Comparison of ENCODE assay signal across 23 cellular contexts in genomic region chr9:38384990-38385848, GRCh38. TPM values are rescaled to one million over a fixed set of nuclear protein-coding genes. Genes with fewer than 3 reads are reported as not detected.
DNase-seq lines count a peak whose midpoint lies in the region; ATAC-seq and TF ChIP-seq lines count a peak whose summit lies in the region.
"Had no signal": no experiment of that assay in that cellular context is flagged by ENCODE, and none has a peak within 500 bp of the region (broad histone marks: within the 10 kb centered on the region; RNA-seq: fewer than 3 reads in every experiment).

No MANE protein-coding gene starts in this region.

- H3K4me2 ChIP-seq in GM23338 = no peak overlapping the region

- no peaks in the 10 kb centered on the region for H3K79me2 ChIP-seq in GM23338 (replicated peaks; ENCODE audit: insufficient read depth)

- H3K4me1 Mint-ChIP-seq in GM23338 = peaks cover 14% of the 10 kb centered on the region
- H3K4me1 Mint-ChIP-seq in brain = peaks cover 66% of the 10 kb centered on the region
- no peaks in the 10 kb centered on the region for H3K4me1 Mint-ChIP-seq in stimulated activated memory B cell treated with anti-CD40 and anti-IgM and Interleukin-4, amounts not matched to agents 10 μg/mL and 1 μg/mL and 100 μg/mL, for 72 hours
- H3K4me1 Mint-ChIP-seq: activated B cell treated with CpG ODN at 0.5 μM for 24 hours; CD4-positive, alpha-beta memory T cell; central memory CD8-positive, alpha-beta T cell; stimulated activated effector memory CD8-positive, alpha-beta T cell treated with anti-CD3 and anti-CD28 coated beads, Interleukin-12 subunit alpha, Interleukin-12 subunit beta, amount 100 ng/mL, for 72 hours had no signal

- H3K36me3 Mint-ChIP-seq in GM23338 (ENCODE audit: low read depth) (peaks cover 15% of the 10 kb centered on the region), brain (no peaks in the 10 kb centered on the region)
- peaks cover 4% of the 10 kb centered on the region for H3K36me3 Mint-ChIP-seq in stimulated activated memory B cell treated with anti-CD40 and anti-IgM and Interleukin-4, amounts not matched to agents 10 μg/mL and 1 μg/mL and 100 μg/mL, for 72 hours
- H3K36me3 Mint-ChIP-seq: activated CD4-positive, alpha-beta memory T cell treated with anti-CD3 and anti-CD28 coated beads for 36 hours; CD4-positive, alpha-beta memory T cell; stimulated activated effector memory CD8-positive, alpha-beta T cell treated with anti-CD3 and anti-CD28 coated beads, Interleukin-12 subunit alpha, Interleukin-12 subunit beta, amount 100 ng/mL, for 72 hours had no signal

- WGBS in right lobe of liver (ENCODE audit: insufficient coverage, low coverage, low lambda C conversion rate, missing lambda C conversion rate) = 67% methylated on average over 3 of the region's 3 CpGs

- H3K4me3 ChIP-seq in GM23338 (no peak overlapping the region), right lobe of liver (no peak overlapping the region), dorsolateral prefrontal cortex (no peak overlapping the region)
- H3K4me3 ChIP-seq: left lung, mucosa of descending colon, ovary had no signal

- intact Hi-C loops in right lobe of liver (cut with DNase I) = no loop called here
- intact Hi-C loops in dorsolateral prefrontal cortex (cut with DNase I) = no loop called here

- H3K9me2 ChIP-seq in GM23338 (ENCODE audit: insufficient read depth) = no peaks in the 10 kb centered on the region

- ATAC-seq in GM23338 = no peak
- no peak for ATAC-seq in right lobe of liver
- no peak for ATAC-seq in stimulated activated memory B cell treated with anti-CD40 and anti-IgM and Interleukin-4, amounts not matched to agents 10 μg/mL and 1 μg/mL and 100 μg/mL, for 72 hours
- ATAC-seq: left lung; stimulated activated effector memory CD8-positive, alpha-beta T cell treated with anti-CD3 and anti-CD28 coated beads, Interleukin-12 subunit alpha, Interleukin-12 subunit beta, amount 100 ng/mL, for 72 hours had no signal

- H3K27me3 ChIP-seq in GM23338 (ENCODE audit: insufficient read depth) (no peaks in the 10 kb centered on the region), right lobe of liver (no peaks in the 10 kb centered on the region), dorsolateral prefrontal cortex (no peaks in the 10 kb centered on the region)
- H3K27me3 ChIP-seq: left lung, ovary had no signal

- H3K4me1 ChIP-seq in GM23338 (ENCODE audit: insufficient read depth) = peaks cover 14% of the 10 kb centered on the region
- peaks cover 0 to 67% (median 45%) of the 10 kb centered on the region in 4 donors for H3K4me1 ChIP-seq in right lobe of liver
- H3K4me1 ChIP-seq: left lung had no signal

- no peak overlapping the region for H2AFZ ChIP-seq in GM23338

- TF ChIP-seq CTCF in GM23338 (conservative IDR thresholded peaks at IDR 0.05; ENCODE audit: low read depth in 2 of 2) (no peak), brain (conservative IDR thresholded peaks at IDR 0.05) (no peak), right lobe of liver (IDR thresholded peaks at IDR 0.05) (no peak), dorsolateral prefrontal cortex (IDR thresholded peaks at IDR 0.05 in 54 of 56, conservative IDR thresholded peaks at IDR 0.05 in 2 of 56; ENCODE audit: low read depth in 1 of 56, partially characterized antibody in 56 of 56) (no peak)

- peaks cover 0 to 5% (median 0%) of the 10 kb centered on the region in 4 donors for H3K9me3 ChIP-seq in right lobe of liver
- H3K9me3 ChIP-seq: left lung, mucosa of descending colon had no signal

- TF ChIP-seq POLR2A in right lobe of liver (IDR thresholded peaks at IDR 0.05) = no peak

- no peaks in the 10 kb centered on the region for H4K20me1 ChIP-seq in GM23338 (replicated peaks; ENCODE audit: insufficient read depth)

- H3K27ac Mint-ChIP-seq in GM23338 (no peak overlapping the region), brain (peak overlapping the region in 3 of 5 experiments; percentile 28 to 89 (median 33))
- no peak overlapping the region for H3K27ac Mint-ChIP-seq in stimulated activated memory B cell treated with anti-CD40 and anti-IgM and Interleukin-4, amounts not matched to agents 10 μg/mL and 1 μg/mL and 100 μg/mL, for 72 hours
- H3K27ac Mint-ChIP-seq: activated B cell treated with CpG ODN at 0.5 μM for 24 hours; activated CD4-positive, alpha-beta memory T cell treated with anti-CD3 and anti-CD28 coated beads for 36 hours; CD4-positive, alpha-beta memory T cell; stimulated activated effector memory CD8-positive, alpha-beta T cell treated with anti-CD3 and anti-CD28 coated beads, Interleukin-12 subunit alpha, Interleukin-12 subunit beta, amount 100 ng/mL, for 72 hours had no signal

- H3F3A ChIP-seq in GM23338 (replicated peaks; ENCODE audit: low read depth) = no peaks in the 10 kb centered on the region

- peaks cover 42% of the 10 kb centered on the region for H3K27me3 Mint-ChIP-seq in GM23338 (ENCODE audit: insufficient read depth, low read depth, poor library complexity)
- peaks cover 3% of the 10 kb centered on the region for H3K27me3 Mint-ChIP-seq in brain
- H3K27me3 Mint-ChIP-seq in stimulated activated memory B cell treated with anti-CD40 and anti-IgM and Interleukin-4, amounts not matched to agents 10 μg/mL and 1 μg/mL and 100 μg/mL, for 72 hours = peaks cover 16% of the 10 kb centered on the region

- H3K9me3 Mint-ChIP-seq in GM23338 (peaks cover 24% of the 10 kb centered on the region), brain (peaks cover 14 to 25% (median 19%) of the 10 kb centered on the region in 5 experiments)
- peaks cover 10% of the 10 kb centered on the region for H3K9me3 Mint-ChIP-seq in stimulated activated memory B cell treated with anti-CD40 and anti-IgM and Interleukin-4, amounts not matched to agents 10 μg/mL and 1 μg/mL and 100 μg/mL, for 72 hours
- H3K9me3 Mint-ChIP-seq: activated CD4-positive, alpha-beta memory T cell treated with anti-CD3 and anti-CD28 coated beads for 36 hours; central memory CD8-positive, alpha-beta T cell; stimulated activated effector memory CD8-positive, alpha-beta T cell treated with anti-CD3 and anti-CD28 coated beads, Interleukin-12 subunit alpha, Interleukin-12 subunit beta, amount 100 ng/mL, for 72 hours had no signal

- H3K27ac ChIP-seq in GM23338 (ENCODE audit: low read depth) (no peak overlapping the region), right lobe of liver (peak overlapping the region in 2 of 3 donors; percentile 48 to 79), dorsolateral prefrontal cortex (no peak overlapping the region)
- H3K27ac ChIP-seq: left lung, ovary had no signal

- DNase-seq in GM23338 (ENCODE audit: low spot score) (peak; percentile 22), right lobe of liver (no peak), renal cortical epithelial cell (ENCODE audit: low read depth) (peak; percentile 64), HT-29 (ENCODE audit: low spot score) (no peak), dorsolateral prefrontal cortex (no peak)
- no peak for DNase-seq in activated CD8-positive, alpha-beta memory T cell treated with anti-CD3 and anti-CD28 coated beads, Interleukin-2, amount 50 U/mL, for 48 hours
- DNase-seq: activated B cell treated with CpG ODN at 0.5 μM for 24 hours; activated CD4-positive, alpha-beta memory T cell treated with anti-CD3 and anti-CD28 coated beads for 36 hours; amniotic stem cell; CD4-positive, alpha-beta memory T cell; DND-41; effector CD8-positive, alpha-beta T cell; left lung; mucosa of descending colon; NCI-H1105 treated with DMSO at 0.1 percent for 48 hours; NCI-H2107; NCI-H524; ovary; T1000 had no signal

- H3K4me3 Mint-ChIP-seq in GM23338 = no peak overlapping the region
- no peak overlapping the region for H3K4me3 Mint-ChIP-seq in brain
- H3K4me3 Mint-ChIP-seq in stimulated activated memory B cell treated with anti-CD40 and anti-IgM and Interleukin-4, amounts not matched to agents 10 μg/mL and 1 μg/mL and 100 μg/mL, for 72 hours = no peak overlapping the region
- H3K4me3 Mint-ChIP-seq: activated B cell treated with CpG ODN at 0.5 μM for 24 hours; activated CD4-positive, alpha-beta memory T cell treated with anti-CD3 and anti-CD28 coated beads for 36 hours; CD4-positive, alpha-beta memory T cell; central memory CD8-positive, alpha-beta T cell; stimulated activated effector memory CD8-positive, alpha-beta T cell treated with anti-CD3 and anti-CD28 coated beads, Interleukin-12 subunit alpha, Interleukin-12 subunit beta, amount 100 ng/mL, for 72 hours had no signal

- H3K36me3 ChIP-seq in GM23338 (ENCODE audit: insufficient read depth) (no peaks in the 10 kb centered on the region), right lobe of liver (no peaks in the 10 kb centered on the region)
- H3K36me3 ChIP-seq: left lung, ovary had no signal

RNA-seq across cellular contexts. Expression of gene ALDH1B1, which starts 7.3 kb away (rescaled TPM):
- total RNA-seq in GM23338 (2014; rRNA removed; shearing (Covaris generic)) = 74.8 and 79.7 TPM in 2 replicates
- polyA plus RNA-seq in GM23338 (2016; fragmentation: Nextera tagmentation; extraction: Ambion mirVana) (35.5 and 37.5 TPM in 2 replicates), brain (ENCODE audit: insufficient read depth, low read depth, low replicate concordance) (19.7 TPM)
- total RNA-seq in right lobe of liver (100 to 1,000 TPM in 2 of 6 experiments, 10 to 100 TPM in 4; 61.6 to 179 (median 81.8) TPM), renal cortical epithelial cell (43.2 and 162 TPM in 2 replicates), dorsolateral prefrontal cortex (10 to 100 TPM in 49 of 120 experiments, 1 to 10 TPM in 71; 5.5 to 19.4 (median 9.7) TPM)
- total RNA-seq in HT-29 (2014; rRNA removed; shearing (Covaris generic)) = 16.0 and 21.6 TPM in 2 replicates

RNA-seq across cellular contexts. Expression of gene IGFBPL1, which starts 39.0 kb away (rescaled TPM):
- 75.6 and 78.5 TPM in 2 replicates for total RNA-seq in GM23338 (2014; rRNA removed; shearing (Covaris generic))
- polyA plus RNA-seq in GM23338 (2016; fragmentation: Nextera tagmentation; extraction: Ambion mirVana) (9.4 and 9.6 TPM in 2 replicates), brain (ENCODE audit: insufficient read depth, low read depth, low replicate concordance) (218 TPM)
- total RNA-seq in right lobe of liver (1 to 10 TPM in 2 of 6 experiments, under 1 TPM in 3, not detected in 1; 0.20 to 2.7 (median 0.44) TPM), renal cortical epithelial cell (0.65 and 3.6 TPM in 2 replicates), dorsolateral prefrontal cortex (1 to 10 TPM in 97 of 120 experiments, under 1 TPM in 21, not detected in 2; 0.45 to 4.4 (median 1.7) TPM)
- total RNA-seq in HT-29 (2014; rRNA removed; shearing (Covaris generic)) = not detected in 2 replicates
- total RNA-seq: activated B cell treated with CpG ODN at 0.5 μM for 24 hours; activated CD4-positive, alpha-beta memory T cell treated with anti-CD3 and anti-CD28 coated beads for 36 hours; CD4-positive, alpha-beta memory T cell had no signal
- polyA plus RNA-seq: CD4-positive, alpha-beta memory T cell had no signal

Comparison
In these comparisons a context has a peak if more than half of its experiments do, and no peak if none do; other contexts are left out.
1. DNase-seq: peak in GM23338 (single experiment) and renal cortical epithelial cell (single experiment); none in right lobe of liver (0 of 3), activated CD8-positive, alpha-beta memory T cell treated with anti-CD3 and anti-CD28 coated beads, Interleukin-2, amount 50 U/mL, for 48 hours (single experiment), HT-29 (single experiment) and dorsolateral prefrontal cortex (0 of 10).
2. H3K27ac ChIP-seq: peak in right lobe of liver (2 of 3); none in GM23338 (single experiment) and dorsolateral prefrontal cortex (0 of 59).
3. H3K27ac Mint-ChIP-seq: peak in brain (3 of 5); none in GM23338 (single experiment) and stimulated activated memory B cell treated with anti-CD40 and anti-IgM and Interleukin-4, amounts not matched to agents 10 μg/mL and 1 μg/mL and 100 μg/mL, for 72 hours (single experiment).
4. RNA of gene IGFBPL1, which starts 39.0 kb away (total RNA-seq): 75.6 to 78.5 TPM in GM23338; 0.45 to 4.4 TPM in dorsolateral prefrontal cortex, 0.65 to 3.6 TPM in renal cortical epithelial cell, 0.20 to 2.7 TPM in right lobe of liver and not detected in HT-29; every median in the first group is over 10 times any median in the second.